ENCODE assay signal across 15 cellular contexts in genomic region chr20:40564997-40565680, GRCh38.
DNase-seq lines count a peak whose midpoint lies in the region; ATAC-seq and TF ChIP-seq lines count a peak whose summit lies in the region.
"Had no signal": no experiment of that assay in that cellular context is flagged by ENCODE, and none has a peak within 500 bp of the region (broad histone marks: within the 10 kb centered on the region; RNA-seq: fewer than 3 reads in every experiment).

No MANE protein-coding gene starts in this region.

- H3K27me3 ChIP-seq in neural progenitor cell, result no peaks in the 10 kb centered on the region
- H3K27me3 ChIP-seq: testis had no signal

- H3K9me3 Mint-ChIP-seq in CD14-positive monocyte (peaks cover 0 to 2% (median 0%) of the 10 kb centered on the region in 7 donors), neural progenitor cell (no peaks in the 10 kb centered on the region)
- H3K9me3 Mint-ChIP-seq in dendritic cell treated with granulocyte-macrophage colony-stimulating factor and Interleukin-4, amounts not matched to agents 40 ng/mL and 50 ng/mL, for 4 days, result no peaks in the 10 kb centered on the region
- H3K9me3 Mint-ChIP-seq: CD8-positive, alpha-beta memory T cell had no signal

- H3K9me3 ChIP-seq in neural progenitor cell (ENCODE audit: low read depth), result no peaks in the 10 kb centered on the region
- H3K9me3 ChIP-seq: testis had no signal

- no peaks in the 10 kb centered on the region for H3K79me2 ChIP-seq in neural progenitor cell (ENCODE audit: low read depth)

- intact Hi-C loops in CD14-positive monocyte (cut with micrococcal nuclease), result loop anchor here (5.0 to 10.0 kb wide), 3 partner anchors 58 to 243 kb away; no protein-coding TSS in a partner anchor
- intact Hi-C loops in dendritic cell treated with granulocyte-macrophage colony-stimulating factor and Interleukin-4, amounts not matched to agents 40 ng/mL and 50 ng/mL, for 4 days (cut with micrococcal nuclease), result no loop called here

- no peak overlapping the region for H3K4me3 Mint-ChIP-seq in CD14-positive monocyte
- H3K4me3 Mint-ChIP-seq in dendritic cell treated with granulocyte-macrophage colony-stimulating factor and Interleukin-4, amounts not matched to agents 40 ng/mL and 50 ng/mL, for 4 days, result no peak overlapping the region
- no peak overlapping the region for H3K4me3 Mint-ChIP-seq in neural progenitor cell
- H3K4me3 Mint-ChIP-seq: CD8-positive, alpha-beta memory T cell; naive thymus-derived CD8-positive, alpha-beta T cell had no signal

- H3K4me1 Mint-ChIP-seq in CD14-positive monocyte, result peaks cover 46% of the 10 kb centered on the region
- H3K4me1 Mint-ChIP-seq in dendritic cell treated with granulocyte-macrophage colony-stimulating factor and Interleukin-4, amounts not matched to agents 40 ng/mL and 50 ng/mL, for 4 days (ENCODE audit: low read depth), result peaks cover 42% of the 10 kb centered on the region
- H3K4me1 Mint-ChIP-seq in neural progenitor cell, result no peaks in the 10 kb centered on the region
- H3K4me1 Mint-ChIP-seq: CD8-positive, alpha-beta memory T cell; naive thymus-derived CD8-positive, alpha-beta T cell had no signal

- no peaks in the 10 kb centered on the region for H3F3A ChIP-seq in neural progenitor cell (ENCODE audit: low read depth)

- H4K20me1 ChIP-seq in neural progenitor cell (ENCODE audit: low read depth), result no peaks in the 10 kb centered on the region

- H3K27ac Mint-ChIP-seq in CD14-positive monocyte (peak overlapping the region in 6 of 7 donors; percentile 1 to 80 (median 28)), neural progenitor cell (peak overlapping the region; percentile 33)
- H3K27ac Mint-ChIP-seq in dendritic cell treated with granulocyte-macrophage colony-stimulating factor and Interleukin-4, amounts not matched to agents 40 ng/mL and 50 ng/mL, for 4 days, result peak overlapping the region; percentile 20
- H3K27ac Mint-ChIP-seq: naive thymus-derived CD8-positive, alpha-beta T cell had no signal

- H3K4me1 ChIP-seq in neural progenitor cell, result no peaks in the 10 kb centered on the region
- H3K4me1 ChIP-seq: testis had no signal

- H3K27me3 Mint-ChIP-seq in CD14-positive monocyte (ENCODE audit: low read depth in 3 of 3) (peaks cover under 1 to 4% (median 2%) of the 10 kb centered on the region in 3 donors), neural progenitor cell (ENCODE audit: insufficient read depth, low read depth) (peaks cover 3% of the 10 kb centered on the region)
- H3K27me3 Mint-ChIP-seq in dendritic cell treated with granulocyte-macrophage colony-stimulating factor and Interleukin-4, amounts not matched to agents 40 ng/mL and 50 ng/mL, for 4 days, result peaks cover 3% of the 10 kb centered on the region

- no peak overlapping the region for H2AFZ ChIP-seq in neural progenitor cell (replicated peaks)

- H3K36me3 ChIP-seq in neural progenitor cell, result no peaks in the 10 kb centered on the region

- H3K4me3 ChIP-seq in neural progenitor cell, result no peak overlapping the region
- H3K4me3 ChIP-seq: testis had no signal

- peaks cover 8 to 9% of the 10 kb centered on the region in 2 donors for H3K36me3 Mint-ChIP-seq in CD14-positive monocyte
- no peaks in the 10 kb centered on the region for H3K36me3 Mint-ChIP-seq in dendritic cell treated with granulocyte-macrophage colony-stimulating factor and Interleukin-4, amounts not matched to agents 40 ng/mL and 50 ng/mL, for 4 days (ENCODE audit: low read depth)
- H3K36me3 Mint-ChIP-seq in neural progenitor cell, result no peaks in the 10 kb centered on the region
- H3K36me3 Mint-ChIP-seq: CD8-positive, alpha-beta memory T cell had no signal

- no peak overlapping the region for H3K9ac ChIP-seq in neural progenitor cell

- H3K4me2 ChIP-seq in neural progenitor cell, result no peak overlapping the region

- no peak overlapping the region for H3K27ac ChIP-seq in neural progenitor cell
- H3K27ac ChIP-seq: testis had no signal

- ATAC-seq in GM19467 (IDR thresholded peaks at IDR 0.05; ENCODE audit: unreplicated experiment) (no peak), HG02610 (IDR thresholded peaks at IDR 0.05; ENCODE audit: unreplicated experiment) (no peak), GM18502 (IDR thresholded peaks at IDR 0.05; ENCODE audit: poor library complexity, unreplicated experiment) (no peak)
- ATAC-seq: naive thymus-derived CD8-positive, alpha-beta T cell had no signal

- TF ChIP-seq CTCF in CD14-positive monocyte (IDR thresholded peaks at IDR 0.05) (no peak), neural progenitor cell (IDR thresholded peaks at IDR 0.05) (no peak)

- DNase-seq in CD14-positive monocyte (ENCODE audit: low spot score) (peak; percentile 57), M059J (ENCODE audit: low read depth) (peak; percentile 97), neural progenitor cell (ENCODE audit: low spot score) (no peak), amniotic stem cell (lab: John Stamatoyannopoulos, UW) (no peak)
- DNase-seq: activated CD4-positive, alpha-beta T cell treated with anti-CD3 and anti-CD28 coated beads, Interleukin-2, amount 50 U/mL, for 48 hours; CD8-positive, alpha-beta memory T cell; hypothalamus; naive thymus-derived CD8-positive, alpha-beta T cell; NCI-H187; SIG-M5; testis had no signal

Comparison
In these comparisons a context has a peak if more than half of its experiments do, and no peak if none do; other contexts are left out.
1. DNase-seq: peak in CD14-positive monocyte (single experiment) and M059J (single experiment); none in neural progenitor cell (single experiment) and amniotic stem cell (single experiment).
2. Peak in every context shown above with its lines, with median percentiles within 50 percentile points of each other: H3K27ac Mint-ChIP-seq.